Comparison of ENCODE assay signal across 1 cellular context in genomic region chr7:156944876-156945275, GRCh38.
TF ChIP-seq lines count a peak whose summit lies in the region.

No MANE protein-coding gene starts in this region.

TF ChIP-seq in WTC11, 78 proteins besides CTCF, POLR2A, EP300 and RAD21 (continued from another document):
- no peak for TF ChIP-seq PRDM15 (CRISPR knock-in tag; IDR thresholded peaks at IDR 0.05)
- TF ChIP-seq CDX4 (CRISPR knock-in tag; IDR thresholded peaks at IDR 0.05; ENCODE audit: borderline replicate concordance), result no peak
- no peak for TF ChIP-seq TP53 (CRISPR knock-in tag; IDR thresholded peaks at IDR 0.05)
